In the genomic region with DNA sequence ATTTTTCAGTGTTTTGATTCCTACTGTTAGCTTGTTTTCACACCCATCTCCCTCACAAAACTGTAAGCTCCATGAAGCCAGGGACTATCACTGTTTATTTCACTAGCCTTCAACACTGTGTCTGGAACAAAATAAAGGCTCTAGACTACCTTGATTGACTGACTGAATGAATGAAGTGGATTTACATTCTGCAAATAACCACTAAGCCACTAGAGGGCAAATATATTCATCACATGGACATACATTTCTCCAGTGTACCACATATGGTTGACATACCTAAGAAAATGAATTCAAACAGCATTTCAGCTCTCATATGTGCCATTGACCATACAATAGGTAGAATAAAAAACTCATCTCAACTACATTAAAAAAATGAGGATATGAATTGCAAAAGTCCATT, we compare ENCODE assay signal across 10 cellular contexts.
DNase-seq lines count a peak whose midpoint lies in the region; ATAC-seq, FAIRE-seq and TF ChIP-seq lines count a peak whose summit lies in the region.
"Had no signal": no experiment of that assay in that cellular context is flagged by ENCODE, and none has a peak within 500 bp of the region (broad histone marks: within the 10 kb centered on the region; RNA-seq: fewer than 3 reads in every experiment).

No MANE protein-coding gene starts in this region.

- H3K27me3 ChIP-seq in H9 (ENCODE audit: insufficient read depth, low read length), result no peaks in the 10 kb centered on the region

- no peak for ATAC-seq in stimulated activated memory B cell treated with anti-CD40 and anti-IgM and Interleukin-4, amounts not matched to agents 10 μg/mL and 1 μg/mL and 100 μg/mL, for 72 hours

- H3K9me3 ChIP-seq in H9 (ENCODE audit: control insufficient read depth, low read depth, low read length), result no peaks in the 10 kb centered on the region

- no peak overlapping the region for H3K23ac ChIP-seq in H9 (ENCODE audit: insufficient read length, low read depth, low read length)

- peak; percentile 58 for TF ChIP-seq CTCF in D721Med (IDR thresholded peaks at IDR 0.05; ENCODE audit: insufficient read depth, missing control alignments)
- TF ChIP-seq CTCF in H9 (conservative IDR thresholded peaks at IDR 0.05), result peak; percentile 66
- TF ChIP-seq CTCF in glutamatergic neuron (IDR thresholded peaks at IDR 0.05; ENCODE audit: partially characterized antibody, unreplicated experiment), result peak; percentile 72
- TF ChIP-seq CTCF in CD14-positive monocyte (IDR thresholded peaks at IDR 0.05), result no peak

- no peak for DNase-seq in D721Med (ENCODE audit: insufficient read length, low spot score)
- DNase-seq in H9, result no peak
- DNase-seq in RKO (ENCODE audit: low spot score), result peak; percentile 53
- no peak for DNase-seq in glutamatergic neuron
- DNase-seq in NCI-H1436 (lab: John Stamatoyannopoulos, UW), result no peak
- no peak for DNase-seq in activated T-helper 2 cell treated with anti-CD3 and anti-CD28 coated beads, Interferon-gamma antibody, Interleukin-2, Interleukin-4, amounts not matched to agents 10 μg/mL and 5 μg/mL and 100 μg/mL, durations not matched to agents 14 hours and 24 hours and 36 hours (ENCODE audit: low spot score)
- no peak for DNase-seq in CD14-positive monocyte (ENCODE audit: low spot score)

- no peaks in the 10 kb centered on the region for H3K23me2 ChIP-seq in H9 (ENCODE audit: insufficient read length, low read depth, low read length, poor library complexity, severe bottlenecking)

- no peak overlapping the region for H4K91ac ChIP-seq in H9 (ENCODE audit: insufficient read length, low read depth, low read length)

- no peak overlapping the region for H3K18ac ChIP-seq in H9 (ENCODE audit: insufficient read length, low read depth, low read length)

- H3K9ac ChIP-seq in H9 (ENCODE audit: extremely low read depth, insufficient read length, low read length), result no peak overlapping the region

- H2BK15ac ChIP-seq in H9 (ENCODE audit: low read depth, low read length), result no peak overlapping the region

- H2BK120ac ChIP-seq in H9 (ENCODE audit: low read depth, low read length, poor library complexity, severe bottlenecking), result no peak overlapping the region

- H2AK5ac ChIP-seq in H9 (ENCODE audit: insufficient read length, low read length), result no peak overlapping the region

- intact Hi-C loops in activated T-helper 2 cell treated with anti-CD3 and anti-CD28 coated beads, Interferon-gamma antibody, Interleukin-2, Interleukin-4, amounts not matched to agents 10 μg/mL and 5 μg/mL and 100 μg/mL, durations not matched to agents 14 hours and 24 hours and 36 hours (cut with micrococcal nuclease), result no loop called here
- intact Hi-C loops in CD14-positive monocyte (cut with micrococcal nuclease), result no loop called here

- no peak overlapping the region for H3K27ac ChIP-seq in H9 (ENCODE audit: insufficient read length, low read depth, low read length)

- H4K8ac ChIP-seq in H9 (replicated peaks; ENCODE audit: insufficient read length, low read depth, low read length), result no peak overlapping the region

- no peak overlapping the region for H2BK5ac ChIP-seq in H9 (ENCODE audit: insufficient read length, low read length)

- no peak overlapping the region for H4K5ac ChIP-seq in H9 (ENCODE audit: insufficient read length, low read depth, low read length)

- H2AFZ ChIP-seq in H9 (ENCODE audit: low read length), result no peak overlapping the region

- FAIRE-seq in D721Med (lab: Jason Lieb, UNC), result no peak
- FAIRE-seq: endometrium had no signal

- H3K27ac Mint-ChIP-seq in H9 (no peak overlapping the region), glutamatergic neuron (ENCODE audit: unreplicated experiment) (no peak overlapping the region), CD14-positive monocyte (no peak overlapping the region)
- no peak overlapping the region for H3K27ac Mint-ChIP-seq in activated T-helper 2 cell treated with anti-CD3 and anti-CD28 coated beads, Interferon-gamma antibody, Interleukin-2, Interleukin-4, amounts not matched to agents 10 μg/mL and 5 μg/mL and 100 μg/mL, durations not matched to agents 14 hours and 24 hours and 36 hours
- H3K27ac Mint-ChIP-seq in stimulated activated memory B cell treated with anti-CD40 and anti-IgM and Interleukin-4, amounts not matched to agents 10 μg/mL and 1 μg/mL and 100 μg/mL, for 72 hours, result no peak overlapping the region
- H3K27ac Mint-ChIP-seq: T-helper 1 cell treated with Interleukin-12 subunit alpha and Interleukin-12 subunit beta and Interleukin-4 antibody, amounts not matched to agents 30 μg/mL and 1 μg/mL, for 36 hours had no signal

- no peak overlapping the region for H3T11ph ChIP-seq in H9 (ENCODE audit: low read length)

- H4K20me1 ChIP-seq in H9 (ENCODE audit: control insufficient read depth, insufficient read depth, insufficient read length), result no peaks in the 10 kb centered on the region

- H3K4me3 Mint-ChIP-seq in H9 (no peak overlapping the region), glutamatergic neuron (ENCODE audit: unreplicated experiment) (no peak overlapping the region), CD14-positive monocyte (no peak overlapping the region)
- H3K4me3 Mint-ChIP-seq in activated T-helper 2 cell treated with anti-CD3 and anti-CD28 coated beads, Interferon-gamma antibody, Interleukin-2, Interleukin-4, amounts not matched to agents 10 μg/mL and 5 μg/mL and 100 μg/mL, durations not matched to agents 14 hours and 24 hours and 36 hours (ENCODE audit: low read depth), result no peak overlapping the region
- no peak overlapping the region for H3K4me3 Mint-ChIP-seq in stimulated activated memory B cell treated with anti-CD40 and anti-IgM and Interleukin-4, amounts not matched to agents 10 μg/mL and 1 μg/mL and 100 μg/mL, for 72 hours
- H3K4me3 Mint-ChIP-seq: T-helper 1 cell treated with Interleukin-12 subunit alpha and Interleukin-12 subunit beta and Interleukin-4 antibody, amounts not matched to agents 30 μg/mL and 1 μg/mL, for 36 hours had no signal

- no peaks in the 10 kb centered on the region for H3K79me1 ChIP-seq in H9 (ENCODE audit: insufficient read depth, low read depth, low read length, poor library complexity, severe bottlenecking)

- H3K27me3 Mint-ChIP-seq in H9 (ENCODE audit: low read depth) (peaks cover 7% of the 10 kb centered on the region), glutamatergic neuron (ENCODE audit: unreplicated experiment) (no peaks in the 10 kb centered on the region), CD14-positive monocyte (ENCODE audit: low read depth in 3 of 3) (peaks cover 2 to 4% (median 2%) of the 10 kb centered on the region in 3 donors)
- H3K27me3 Mint-ChIP-seq in activated T-helper 2 cell treated with anti-CD3 and anti-CD28 coated beads, Interferon-gamma antibody, Interleukin-2, Interleukin-4, amounts not matched to agents 10 μg/mL and 5 μg/mL and 100 μg/mL, durations not matched to agents 14 hours and 24 hours and 36 hours (ENCODE audit: low read depth), result peaks cover 8% of the 10 kb centered on the region
- H3K27me3 Mint-ChIP-seq in stimulated activated memory B cell treated with anti-CD40 and anti-IgM and Interleukin-4, amounts not matched to agents 10 μg/mL and 1 μg/mL and 100 μg/mL, for 72 hours, result no peaks in the 10 kb centered on the region

- H3K4me1 ChIP-seq in H9 (ENCODE audit: insufficient read depth, low read length), result no peaks in the 10 kb centered on the region

- H3K9me3 Mint-ChIP-seq in H9, result peaks cover 0 to under 1% of the 10 kb centered on the region in 2 experiments; a peak in 1 of 5 replicates
- H3K9me3 Mint-ChIP-seq in glutamatergic neuron (ENCODE audit: unreplicated experiment), result no peaks in the 10 kb centered on the region
- no peaks in the 10 kb centered on the region for H3K9me3 Mint-ChIP-seq in activated T-helper 2 cell treated with anti-CD3 and anti-CD28 coated beads, Interferon-gamma antibody, Interleukin-2, Interleukin-4, amounts not matched to agents 10 μg/mL and 5 μg/mL and 100 μg/mL, durations not matched to agents 14 hours and 24 hours and 36 hours
- no peaks in the 10 kb centered on the region for H3K9me3 Mint-ChIP-seq in CD14-positive monocyte
- no peaks in the 10 kb centered on the region for H3K9me3 Mint-ChIP-seq in stimulated activated memory B cell treated with anti-CD40 and anti-IgM and Interleukin-4, amounts not matched to agents 10 μg/mL and 1 μg/mL and 100 μg/mL, for 72 hours
- H3K9me3 Mint-ChIP-seq: T-helper 1 cell treated with Interleukin-12 subunit alpha and Interleukin-12 subunit beta and Interleukin-4 antibody, amounts not matched to agents 30 μg/mL and 1 μg/mL, for 36 hours had no signal

- no peak overlapping the region for H3K14ac ChIP-seq in H9 (ENCODE audit: insufficient read depth, low read length)

- H3K4me2 ChIP-seq in H9 (ENCODE audit: insufficient read depth, insufficient read length, low read length), result no peak overlapping the region

- H3K79me2 ChIP-seq in H9 (ENCODE audit: insufficient read depth, low read length), result no peaks in the 10 kb centered on the region

- H3K4ac ChIP-seq in H9 (ENCODE audit: low read depth, low read length), result no peak overlapping the region

- H3K36me3 Mint-ChIP-seq in H9 (ENCODE audit: insufficient read depth in 1 of 3, low read depth in 3 of 3) (no peaks in the 10 kb centered on the region), glutamatergic neuron (ENCODE audit: unreplicated experiment) (peaks cover 5% of the 10 kb centered on the region), CD14-positive monocyte (no peaks in the 10 kb centered on the region)
- no peaks in the 10 kb centered on the region for H3K36me3 Mint-ChIP-seq in activated T-helper 2 cell treated with anti-CD3 and anti-CD28 coated beads, Interferon-gamma antibody, Interleukin-2, Interleukin-4, amounts not matched to agents 10 μg/mL and 5 μg/mL and 100 μg/mL, durations not matched to agents 14 hours and 24 hours and 36 hours (ENCODE audit: low read depth)
- no peaks in the 10 kb centered on the region for H3K36me3 Mint-ChIP-seq in stimulated activated memory B cell treated with anti-CD40 and anti-IgM and Interleukin-4, amounts not matched to agents 10 μg/mL and 1 μg/mL and 100 μg/mL, for 72 hours

- H2BK20ac ChIP-seq in H9 (ENCODE audit: low read depth, low read length, poor library complexity, severe bottlenecking), result no peak overlapping the region

- H3K56ac ChIP-seq in H9 (ENCODE audit: insufficient read length, low read depth, low read length), result no peak overlapping the region

- H2BK12ac ChIP-seq in H9 (ENCODE audit: insufficient read length, low read depth, low read length), result no peak overlapping the region

- H3K4me1 Mint-ChIP-seq in H9, result no peaks in the 10 kb centered on the region
- H3K4me1 Mint-ChIP-seq in glutamatergic neuron (ENCODE audit: low read depth, unreplicated experiment), result peaks cover 14% of the 10 kb centered on the region
- no peaks in the 10 kb centered on the region for H3K4me1 Mint-ChIP-seq in activated T-helper 2 cell treated with anti-CD3 and anti-CD28 coated beads, Interferon-gamma antibody, Interleukin-2, Interleukin-4, amounts not matched to agents 10 μg/mL and 5 μg/mL and 100 μg/mL, durations not matched to agents 14 hours and 24 hours and 36 hours (ENCODE audit: low read depth)
- H3K4me1 Mint-ChIP-seq in CD14-positive monocyte, result no peaks in the 10 kb centered on the region
- no peaks in the 10 kb centered on the region for H3K4me1 Mint-ChIP-seq in stimulated activated memory B cell treated with anti-CD40 and anti-IgM and Interleukin-4, amounts not matched to agents 10 μg/mL and 1 μg/mL and 100 μg/mL, for 72 hours
